ENCODE assay signal across 8 cellular contexts in the genomic region with DNA sequence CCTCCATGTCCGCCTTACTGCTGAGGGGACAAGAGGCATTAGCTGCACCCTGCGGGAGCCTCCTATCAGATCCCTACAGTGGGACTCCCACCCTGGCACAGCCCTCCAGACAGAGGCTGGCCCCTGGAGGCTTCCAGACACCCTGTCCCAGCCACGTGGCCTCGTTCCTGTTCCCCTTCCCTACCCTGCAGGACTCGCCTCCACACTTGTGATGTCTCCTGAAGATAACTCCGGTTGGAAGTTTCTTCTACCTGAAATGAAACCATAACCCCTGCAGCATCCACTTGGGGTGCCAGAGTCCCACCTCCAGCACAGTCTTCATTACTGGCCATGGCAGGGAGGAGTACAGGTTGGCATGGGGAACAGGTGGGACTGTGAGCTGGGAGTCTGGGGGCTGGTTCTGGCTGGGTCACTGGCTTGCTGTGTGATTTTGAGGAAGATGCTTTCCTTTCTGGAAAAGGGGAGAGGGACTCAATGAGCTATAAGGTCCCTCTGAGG. TPM values are rescaled to one million over a fixed set of nuclear protein-coding genes. Genes with fewer than 3 reads are reported as not detected.
DNase-seq lines count a peak whose midpoint lies in the region; ATAC-seq and TF ChIP-seq lines count a peak whose summit lies in the region.

No MANE protein-coding gene starts in this region.

- peaks cover under 1% of the 10 kb centered on the region; the same call in 1 of the 2 replicates for H3K79me2 ChIP-seq in HCT116 (ENCODE audit: insufficient read depth, low read length)

- in situ Hi-C loops in G401 (cut with HindIII; ENCODE audit: low sequenced_read_pairs): no loop called here

- H3K27me3 Mint-ChIP-seq in stimulated activated naive B cell treated with anti-CD40 and anti-IgM and Interleukin-4, amounts not matched to agents 10 μg/mL and 1 μg/mL and 100 μg/mL, for 72 hours: no peaks in the 10 kb centered on the region

- H3K9me3 ChIP-seq in HCT116 (ENCODE audit: control insufficient read depth in 1 of 2, insufficient read depth in 1 of 2, low read depth in 1 of 2, low read length in 2 of 2) (no peaks in the 10 kb centered on the region), WERI-Rb-1 (ENCODE audit: severe bottlenecking) (no peaks in the 10 kb centered on the region), gastroesophageal sphincter (no peaks in the 10 kb centered on the region)

- no peaks in the 10 kb centered on the region for H3K9me2 ChIP-seq in HCT116 (ENCODE audit: insufficient read depth)

- CTCF ChIA-PET in HCT116 (lab: Charles Lee): interaction anchor here (5.6 kb wide), 1 partner anchor 9 kb away, joined by 30 read pairs; no protein-coding TSS in a partner anchor

- peak in 2 of 3 experiments; percentile 33 to 39; a peak in 3 of 6 replicates for TF ChIP-seq CTCF in HCT116 (IDR thresholded peaks at IDR 0.05 in 2 of 3, conservative IDR thresholded peaks at IDR 0.05 in 1 of 3; ENCODE audit: borderline replicate concordance in 1 of 3, insufficient read depth in 1 of 3, low read depth in 2 of 3, low read length in 2 of 3)
- no peak for TF ChIP-seq CTCF in WERI-Rb-1 (IDR thresholded peaks at IDR 0.05; ENCODE audit: low read depth, low read length)
- peak in 1 of 4 experiments; percentile 12 for TF ChIP-seq CTCF in gastroesophageal sphincter (IDR thresholded peaks at IDR 0.05)

- peak; percentile 24 for ATAC-seq in HCT116
- ATAC-seq in gastroesophageal sphincter: no peak
- no peak for ATAC-seq in stimulated activated naive B cell treated with anti-CD40 and anti-IgM and Interleukin-4, amounts not matched to agents 10 μg/mL and 1 μg/mL and 100 μg/mL, for 72 hours (replicated peaks)
- ATAC-seq in left colon: no peak
- ATAC-seq in GM21619 (IDR thresholded peaks at IDR 0.05; ENCODE audit: unreplicated experiment): no peak
- ATAC-seq in GM19023 (IDR thresholded peaks at IDR 0.05; ENCODE audit: unreplicated experiment): no peak

- RAD21 ChIA-PET in HCT116 (lab: Charles Lee; ENCODE audit: low non-redundant PET in 1 of 2, low total read pairs in 2 of 2, uncharacterized antibody in 2 of 2, unreplicated experiment in 2 of 2): no interaction called here

- DNase-seq in HCT116 (ENCODE audit: low read depth, low spot score): no peak
- DNase-seq in WERI-Rb-1: no peak
- DNase-seq in stimulated activated naive B cell treated with anti-CD40 and anti-IgM and Interleukin-4, amounts not matched to agents 10 μg/mL and 1 μg/mL and 100 μg/mL, for 72 hours: no peak
- DNase-seq in G401 (ENCODE audit: low spot score): no peak
- DNase-seq in left colon: no peak

- H3K4me3 Mint-ChIP-seq in stimulated activated naive B cell treated with anti-CD40 and anti-IgM and Interleukin-4, amounts not matched to agents 10 μg/mL and 1 μg/mL and 100 μg/mL, for 72 hours: peak overlapping the region; percentile 66 to 80

- H3K27ac Mint-ChIP-seq in stimulated activated naive B cell treated with anti-CD40 and anti-IgM and Interleukin-4, amounts not matched to agents 10 μg/mL and 1 μg/mL and 100 μg/mL, for 72 hours: peak overlapping the region; percentile 97

- POLR2A ChIA-PET in HCT116 (lab: Charles Lee): no interaction called here

- no peaks in the 10 kb centered on the region for H4K20me1 ChIP-seq in HCT116 (ENCODE audit: insufficient read depth)

- BruUV-seq in HCT116 (replicated peaks; lab: Mats Ljungman, UMichigan): no TSS peak

- H3K27me3 ChIP-seq in HCT116 (ENCODE audit: insufficient read depth, low read length) (no peaks in the 10 kb centered on the region), WERI-Rb-1 (ENCODE audit: insufficient read depth, low read depth, severe bottlenecking) (no peaks in the 10 kb centered on the region), gastroesophageal sphincter (peaks cover 8% of the 10 kb centered on the region)

- no peak overlapping the region for H3K27ac ChIP-seq in HCT116 (ENCODE audit: low read depth, low read length)
- peak overlapping the region; percentile 71 for H3K27ac ChIP-seq in WERI-Rb-1
- peak overlapping the region; percentile 9 to 85 (median 80) for H3K27ac ChIP-seq in gastroesophageal sphincter

- no peak for TF ChIP-seq EP300 in gastroesophageal sphincter (IDR thresholded peaks at IDR 0.05)

- intact Hi-C loops in HCT116 (cut with micrococcal nuclease): loop anchor here (5.0 kb wide), 1 partner anchor 158 kb away; no protein-coding TSS in a partner anchor
- intact Hi-C loops in left colon (cut with DNase I, micrococcal nuclease): no loop called here

- no peak for TF ChIP-seq RAD21 in HCT116 (IDR thresholded peaks at IDR 0.05; ENCODE audit: low read depth)

- H3K9ac ChIP-seq in HCT116 (ENCODE audit: low read length): no peak overlapping the region

- 13% methylated on average over 4 of the region's 6 CpGs; no CpG with 5 or more reads in 1 of the 2 donors for WGBS in gastroesophageal sphincter (ENCODE audit: low coverage in 1 of 2), 2 donors

- H3K4me1 ChIP-seq in HCT116 (ENCODE audit: control insufficient read depth in 1 of 2, insufficient read depth in 2 of 2, low read length in 2 of 2): peaks cover 23 to 43% of the 10 kb centered on the region in 2 experiments; a peak in 3 of 4 replicates
- H3K4me1 ChIP-seq in gastroesophageal sphincter: peaks cover 0 to 61% (median 40%) of the 10 kb centered on the region in 3 donors

- H3K4me3 ChIP-seq in HCT116 (replicated peaks in 1 of 2; ENCODE audit: low read depth in 1 of 2, low read length in 2 of 2) (no peak overlapping the region), WERI-Rb-1 (ENCODE audit: low read depth, low read length) (no peak overlapping the region), gastroesophageal sphincter (peak overlapping the region in 1 of 2 donors; percentile 29)

- H2AFZ ChIP-seq in HCT116 (ENCODE audit: low read depth, low read length, poor library complexity, severe bottlenecking): no peak overlapping the region

- TF ChIP-seq POLR2A in HCT116 (IDR thresholded peaks at IDR 0.05; ENCODE audit: borderline replicate concordance, extremely low read depth, insufficient read depth, insufficient read length): no peak
- no peak for TF ChIP-seq POLR2A in gastroesophageal sphincter (IDR thresholded peaks at IDR 0.05)

- no peaks in the 10 kb centered on the region for H3K9me3 Mint-ChIP-seq in stimulated activated naive B cell treated with anti-CD40 and anti-IgM and Interleukin-4, amounts not matched to agents 10 μg/mL and 1 μg/mL and 100 μg/mL, for 72 hours

- peaks cover 8 to 12% of the 10 kb centered on the region in 2 donors for H3K36me3 Mint-ChIP-seq in stimulated activated naive B cell treated with anti-CD40 and anti-IgM and Interleukin-4, amounts not matched to agents 10 μg/mL and 1 μg/mL and 100 μg/mL, for 72 hours

- peaks cover 39 to 81% of the 10 kb centered on the region in 2 donors for H3K4me1 Mint-ChIP-seq in stimulated activated naive B cell treated with anti-CD40 and anti-IgM and Interleukin-4, amounts not matched to agents 10 μg/mL and 1 μg/mL and 100 μg/mL, for 72 hours

- no peak overlapping the region for H3K4me2 ChIP-seq in HCT116 (ENCODE audit: low read length)

- H3K36me3 ChIP-seq in HCT116 (ENCODE audit: control insufficient read depth in 1 of 2, insufficient read depth in 2 of 2, low read length in 2 of 2) (no peaks in the 10 kb centered on the region; a peak in 1 of 4 replicates), WERI-Rb-1 (no peaks in the 10 kb centered on the region; the same call in 1 of the 2 replicates), gastroesophageal sphincter (peaks cover 0 to 35% of the 10 kb centered on the region in 2 donors)

TF ChIP-seq in HCT116, 20 proteins besides CTCF, POLR2A, EP300 and RAD21:
- TF ChIP-seq, protein P1, sequence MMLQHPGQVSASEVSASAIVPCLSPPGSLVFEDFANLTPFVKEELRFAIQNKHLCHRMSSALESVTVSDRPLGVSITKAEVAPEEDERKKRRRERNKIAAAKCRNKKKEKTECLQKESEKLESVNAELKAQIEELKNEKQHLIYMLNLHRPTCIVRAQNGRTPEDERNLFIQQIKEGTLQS (IDR thresholded peaks at IDR 0.05): no peak
- 0 out of 2 replicates have a peak, but pooled peaks have one; percentile 30 for TF ChIP-seq POLR2AphosphoS5 (IDR thresholded peaks at IDR 0.05; ENCODE audit: low read depth, low read length)

RNA-seq across cellular contexts. Expression of gene SH3BP1, which starts 4.9 kb away (rescaled TPM):
- 48.4 TPM for total RNA-seq in HCT116 (2021; ENCODE audit: unreplicated experiment)
- polyA plus RNA-seq in HCT116 (2012): 72.9 and 82.7 TPM in 2 replicates
- total RNA-seq in gastroesophageal sphincter: 1 to 10 TPM; 2.9 to 4.9 (median 3.2) TPM
- total RNA-seq in G401 (2014; rRNA removed; shearing (Covaris generic)): 13.2 and 21.9 TPM in 2 replicates
- total RNA-seq in left colon: 100 to 1,000 TPM in 1 of 2 donors, 10 to 100 TPM in 1; 77.4 to 121 TPM

RNA-seq across cellular contexts. Expression of gene PDXP, which starts 24.0 kb away (rescaled TPM):
- total RNA-seq in HCT116 (2021; ENCODE audit: unreplicated experiment) (42.7 TPM), gastroesophageal sphincter (10 to 100 TPM in 3 of 4 donors, 1 to 10 TPM in 1; 9.2 to 19.3 (median 17.2) TPM), left colon (10 to 100 TPM; 37.7 to 50.7 TPM)
- 43.9 and 52.6 TPM in 2 replicates for polyA plus RNA-seq in HCT116 (2012)
- 49.0 and 62.3 TPM in 2 replicates for total RNA-seq in G401 (2014; rRNA removed; shearing (Covaris generic))

RNA-seq across cellular contexts. Expression of gene GGA1, which starts 25.9 kb away (rescaled TPM):
- total RNA-seq in HCT116 (2021; ENCODE audit: unreplicated experiment) (89.8 TPM), gastroesophageal sphincter (10 to 100 TPM; 37.8 to 46.5 (median 39.1) TPM), left colon (10 to 100 TPM; 56.9 to 73.3 TPM)
- polyA plus RNA-seq in HCT116 (2012): 61.4 and 61.5 TPM in 2 replicates
- 42.0 and 42.5 TPM in 2 replicates for total RNA-seq in G401 (2014; rRNA removed; shearing (Covaris generic))

RNA-seq across cellular contexts. Expression of gene LGALS1, which starts 40.9 kb away (rescaled TPM):
- total RNA-seq in HCT116 (2021; ENCODE audit: unreplicated experiment): 1,080 TPM
- 2,758 and 2,875 TPM in 2 replicates for polyA plus RNA-seq in HCT116 (2012)
- total RNA-seq in gastroesophageal sphincter: 1,000 to 10,000 TPM in 3 of 4 donors, 100 to 1,000 TPM in 1; 747 to 1,092 (median 1,059) TPM
- total RNA-seq in G401 (2014; rRNA removed; shearing (Covaris generic)): 435 and 601 TPM in 2 replicates
- total RNA-seq in left colon: 100 to 1,000 TPM in 1 of 2 donors, 10 to 100 TPM in 1; 40.4 to 161 TPM

RNA-seq across cellular contexts. Expression of gene NOL12, which starts 51.6 kb away (rescaled TPM):
- 31.4 TPM for total RNA-seq in HCT116 (2021; ENCODE audit: unreplicated experiment)
- 19.2 and 28.2 TPM in 2 replicates for polyA plus RNA-seq in HCT116 (2012)
- 10 to 100 TPM; 16.3 to 29.1 (median 20.2) TPM for total RNA-seq in gastroesophageal sphincter
- 30.2 and 44.8 TPM in 2 replicates for total RNA-seq in G401 (2014; rRNA removed; shearing (Covaris generic))
- total RNA-seq in left colon: 10 to 100 TPM; 30.3 to 38.2 TPM
